In genomic region chr7:123692471-123692877, GRCh38 we compare ENCODE assay signal across 1 cellular context.
TF ChIP-seq lines count a peak whose summit lies in the region.

No MANE protein-coding gene starts in this region.

TF ChIP-seq in WTC11, 78 proteins besides CTCF, POLR2A, EP300 and RAD21 (continued from another document):
- no peak for TF ChIP-seq ZNF317 (CRISPR knock-in tag; IDR thresholded peaks at IDR 0.05; ENCODE audit: borderline replicate concordance, low read depth)
- no peak for TF ChIP-seq NFATC4 (CRISPR knock-in tag; IDR thresholded peaks at IDR 0.05)
- TF ChIP-seq FOXJ3 (CRISPR knock-in tag; IDR thresholded peaks at IDR 0.05; ENCODE audit: borderline replicate concordance) = no peak
- no peak for TF ChIP-seq NFYB (CRISPR knock-in tag; conservative IDR thresholded peaks at IDR 0.05; ENCODE audit: low read depth)
- 0 out of 2 replicates have a peak, but pooled peaks have one; percentile 55 for TF ChIP-seq ZBTB43 (CRISPR knock-in tag; IDR thresholded peaks at IDR 0.05)
- TF ChIP-seq ZNF425 (CRISPR knock-in tag; conservative IDR thresholded peaks at IDR 0.05) = 0 out of 2 replicates have a peak, but pooled peaks have one; percentile 20
